ENCODE assay signal across 8 cellular contexts in genomic region chr9:5338992-5339981, GRCh38. TPM values are rescaled to one million over a fixed set of nuclear protein-coding genes. Genes with fewer than 3 reads are reported as not detected.
DNase-seq lines count a peak whose midpoint lies in the region; ATAC-seq and TF ChIP-seq lines count a peak whose summit lies in the region.
"Not testable (repeated sequence)": the region's sequence is repeated elsewhere in the genome, so short reads cannot be mapped to it uniquely, and the experiment has no call there.

A gene with protein sequence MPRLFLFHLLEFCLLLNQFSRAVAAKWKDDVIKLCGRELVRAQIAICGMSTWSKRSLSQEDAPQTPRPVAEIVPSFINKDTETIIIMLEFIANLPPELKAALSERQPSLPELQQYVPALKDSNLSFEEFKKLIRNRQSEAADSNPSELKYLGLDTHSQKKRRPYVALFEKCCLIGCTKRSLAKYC (minus strand): TSS chr9:5339876. CDS start chr9:5339746, 130 bp downstream.

- H3K27ac ChIP-seq in HCT116 (ENCODE audit: low read depth, low read length); RWPE2 (ENCODE audit: poor library complexity, severe bottlenecking); gastroesophageal sphincter: not testable (repeated sequence)

- DNase-seq in HCT116 (ENCODE audit: low read depth, low spot score); RWPE2 (ENCODE audit: low spot score); type B pancreatic cell (ENCODE audit: extremely low spot score, unreplicated experiment): not testable (repeated sequence)
- peak; percentile 33 for DNase-seq in activated naive CD4-positive, alpha-beta T cell treated with anti-CD3 and anti-CD28 coated beads, Interleukin-2, amount 10 ng/mL, durations not matched to agents 7 days and 5 days

- H3K36me3 Mint-ChIP-seq in activated naive CD4-positive, alpha-beta T cell treated with anti-CD3 and anti-CD28 coated beads, Interleukin-2, amount 10 ng/mL, durations not matched to agents 7 days and 5 days; nephron (ENCODE audit: low read depth); type B pancreatic cell: not testable (repeated sequence)

- H3K9me2 ChIP-seq in HCT116 (ENCODE audit: insufficient read depth) = not testable (repeated sequence)

- H3K27me3 Mint-ChIP-seq in activated naive CD4-positive, alpha-beta T cell treated with anti-CD3 and anti-CD28 coated beads, Interleukin-2, amount 10 ng/mL, durations not matched to agents 7 days and 5 days; type B pancreatic cell: not testable (repeated sequence)
- H3K27me3 Mint-ChIP-seq in nephron (ENCODE audit: low read depth) = peaks cover 15% of the 10 kb centered on the region

- not testable (repeated sequence) for H3K9me3 Mint-ChIP-seq in activated naive CD4-positive, alpha-beta T cell treated with anti-CD3 and anti-CD28 coated beads, Interleukin-2, amount 10 ng/mL, durations not matched to agents 7 days and 5 days; nephron; type B pancreatic cell

- POLR2A ChIA-PET in HCT116 (lab: Charles Lee) = not testable (repeated sequence)

- not testable (repeated sequence) for H3K9me3 ChIP-seq in HCT116 (ENCODE audit: control insufficient read depth in 1 of 2, insufficient read depth in 1 of 2, low read depth in 1 of 2, low read length in 2 of 2); RWPE2 (ENCODE audit: severe bottlenecking); gastroesophageal sphincter

- H3K4me2 ChIP-seq in HCT116 (ENCODE audit: low read length) = peak within 1 kb of the TSS; percentile 13

- H3K4me1 ChIP-seq in HCT116 (ENCODE audit: control insufficient read depth in 1 of 2, insufficient read depth in 2 of 2, low read length in 2 of 2); RWPE2 (ENCODE audit: insufficient read depth, poor library complexity, severe bottlenecking); gastroesophageal sphincter: not testable (repeated sequence)

- ATAC-seq in GM18868 (IDR thresholded peaks at IDR 0.05; ENCODE audit: unreplicated experiment) (peak; percentile 99), HCT116 (peak; percentile 99), HG03442 (IDR thresholded peaks at IDR 0.05; ENCODE audit: unreplicated experiment) (peak; percentile 97), RWPE2 (ENCODE audit: low read depth) (peak; percentile 100), gastroesophageal sphincter (peak; percentile 97)

- not testable (repeated sequence) for H3K4me3 ChIP-seq in HCT116 (replicated peaks in 1 of 2; ENCODE audit: low read depth in 1 of 2, low read length in 2 of 2); RWPE2 (ENCODE audit: severe bottlenecking); gastroesophageal sphincter

- not testable (repeated sequence) for TF ChIP-seq POLR2A in HCT116 (IDR thresholded peaks at IDR 0.05; ENCODE audit: borderline replicate concordance, extremely low read depth, insufficient read depth, insufficient read length); gastroesophageal sphincter (IDR thresholded peaks at IDR 0.05)

- not testable (repeated sequence) for TF ChIP-seq CTCF in HCT116 (IDR thresholded peaks at IDR 0.05 in 2 of 3, conservative IDR thresholded peaks at IDR 0.05 in 1 of 3; ENCODE audit: borderline replicate concordance in 1 of 3, insufficient read depth in 1 of 3, low read depth in 2 of 3, low read length in 2 of 3); RWPE2 (IDR thresholded peaks at IDR 0.05; ENCODE audit: poor library complexity, severe bottlenecking); gastroesophageal sphincter (IDR thresholded peaks at IDR 0.05); nephron (IDR thresholded peaks at IDR 0.05; ENCODE audit: unreplicated experiment in 3 of 3); type B pancreatic cell (conservative IDR thresholded peaks at IDR 0.05)

- not testable (repeated sequence) for TF ChIP-seq RAD21 in HCT116 (IDR thresholded peaks at IDR 0.05; ENCODE audit: low read depth)

- peaks cover 31% of the 10 kb centered on the region for H3K4me1 Mint-ChIP-seq in activated naive CD4-positive, alpha-beta T cell treated with anti-CD3 and anti-CD28 coated beads, Interleukin-2, amount 10 ng/mL, durations not matched to agents 7 days and 5 days
- H3K4me1 Mint-ChIP-seq in nephron; type B pancreatic cell (ENCODE audit: unreplicated experiment): not testable (repeated sequence)

- intact Hi-C loops in HCT116 (cut with micrococcal nuclease) = not testable (repeated sequence)

- peak within 1 kb of the TSS; percentile 57 for H3K4me3 Mint-ChIP-seq in activated naive CD4-positive, alpha-beta T cell treated with anti-CD3 and anti-CD28 coated beads, Interleukin-2, amount 10 ng/mL, durations not matched to agents 7 days and 5 days
- H3K4me3 Mint-ChIP-seq in nephron (peak within 1 kb of the TSS; percentile 65 to 74 (median 69)), type B pancreatic cell (peak within 1 kb of the TSS; percentile 80)

- not testable (repeated sequence) for BruUV-seq in HCT116 (replicated peaks; lab: Mats Ljungman, UMichigan)

- H2AFZ ChIP-seq in HCT116 (ENCODE audit: low read depth, low read length, poor library complexity, severe bottlenecking) = peak within 1 kb of the TSS; percentile 68

- peak within 1 kb of the TSS; percentile 43 for H3K27ac Mint-ChIP-seq in activated naive CD4-positive, alpha-beta T cell treated with anti-CD3 and anti-CD28 coated beads, Interleukin-2, amount 10 ng/mL, durations not matched to agents 7 days and 5 days
- not testable (repeated sequence) for H3K27ac Mint-ChIP-seq in nephron
- peak within 1 kb of the TSS; percentile 78 for H3K27ac Mint-ChIP-seq in type B pancreatic cell

- TF ChIP-seq EP300 in gastroesophageal sphincter (IDR thresholded peaks at IDR 0.05) = not testable (repeated sequence)

- not testable (repeated sequence) for H3K27me3 ChIP-seq in HCT116 (ENCODE audit: insufficient read depth, low read length); RWPE2 (ENCODE audit: insufficient read depth, poor library complexity, severe bottlenecking); gastroesophageal sphincter

- not testable (repeated sequence) for H3K36me3 ChIP-seq in HCT116 (ENCODE audit: control insufficient read depth in 1 of 2, insufficient read depth in 2 of 2, low read length in 2 of 2); RWPE2 (ENCODE audit: low read depth); gastroesophageal sphincter

- RAD21 ChIA-PET in HCT116 (lab: Charles Lee; ENCODE audit: low non-redundant PET in 1 of 2, low total read pairs in 2 of 2, uncharacterized antibody in 2 of 2, unreplicated experiment in 2 of 2) = not testable (repeated sequence)

- CTCF ChIA-PET in HCT116 (lab: Charles Lee); activated naive CD4-positive, alpha-beta T cell treated with anti-CD3 and anti-CD28 coated beads, Interleukin-2, amount 10 ng/mL, durations not matched to agents 7 days and 5 days (lab: Charles Lee): not testable (repeated sequence)

- WGBS in gastroesophageal sphincter (ENCODE audit: low coverage in 1 of 2), 2 donors = 16 to 50% methylated on average over 7 to 9 of the region's 50 CpGs

- H3K9ac ChIP-seq in HCT116 (ENCODE audit: low read length) = not testable (repeated sequence)

- H3K79me2 ChIP-seq in HCT116 (ENCODE audit: insufficient read depth, low read length) = not testable (repeated sequence)

- not testable (repeated sequence) for H4K20me1 ChIP-seq in HCT116 (ENCODE audit: insufficient read depth)

RNA-seq across cellular contexts. Expression of the gene that starts here (rescaled TPM):
- total RNA-seq in HCT116 (2021; ENCODE audit: unreplicated experiment) (not detected), gastroesophageal sphincter (not detected), type B pancreatic cell (ENCODE audit: low replicate concordance) (0.41 and 1.9 TPM in 2 replicates)
- polyA plus RNA-seq in HCT116 (2012) = not detected in 2 replicates

Comparison
In these comparisons a context has a peak if more than half of its experiments do, and no peak if none do; other contexts are left out.
1. Peak in ATAC-seq and H3K4me2 ChIP-seq in HCT116; RNA of the gene not detected or under 1 TPM.
2. Peak in ATAC-seq in gastroesophageal sphincter; RNA of the gene not detected or under 1 TPM.